3 cellular contexts compared by ENCODE assay signal in genomic region chr5:34618666-34619065, GRCh38.
TF ChIP-seq lines count a peak whose summit lies in the region.

No MANE protein-coding gene starts in this region.

TF ChIP-seq in WTC11, 78 proteins besides CTCF, POLR2A, EP300 and RAD21:
- no peak for TF ChIP-seq PREB (CRISPR knock-in tag; IDR thresholded peaks at IDR 0.05; ENCODE audit: borderline replicate concordance)
- no peak for TF ChIP-seq IRF1 (CRISPR knock-in tag; IDR thresholded peaks at IDR 0.05)
- TF ChIP-seq ATF1 (CRISPR knock-in tag; IDR thresholded peaks at IDR 0.05), result no peak
- no peak for TF ChIP-seq IRF2 (CRISPR knock-in tag; IDR thresholded peaks at IDR 0.05; ENCODE audit: borderline replicate concordance, low read depth)

TF ChIP-seq in endothelial cell of umbilical vein, 7 proteins besides CTCF, POLR2A, EP300 and RAD21:
- TF ChIP-seq JUN (IDR thresholded peaks at IDR 0.05; ENCODE audit: borderline replicate concordance, insufficient read depth, insufficient read length, low read depth) (no peak), FOS (IDR thresholded peaks at IDR 0.05; ENCODE audit: borderline replicate concordance, insufficient read depth, low read length) (no peak), MAX (IDR thresholded peaks at IDR 0.05; ENCODE audit: insufficient read depth, insufficient read length) (no peak), GATA2 (IDR thresholded peaks at IDR 0.05; ENCODE audit: insufficient read depth, insufficient read length, low read depth, low read length) (no peak), POLR2AphosphoS5 (IDR thresholded peaks at IDR 0.05; ENCODE audit: insufficient read depth, low read depth, low read length) (no peak), MYC (IDR thresholded peaks at IDR 0.05; ENCODE audit: low read depth, low read length) (no peak), EZH2 (IDR thresholded peaks at IDR 0.05; ENCODE audit: borderline replicate concordance, low read depth, low read length, severe bottlenecking) (no peak)

TF ChIP-seq in HEK293T, 16 proteins besides CTCF, POLR2A, EP300 and RAD21:
- TF ChIP-seq LEF1 (IDR thresholded peaks at IDR 0.05; ENCODE audit: borderline replicate concordance), result no peak
- no peak for TF ChIP-seq FOXA1 (IDR thresholded peaks at IDR 0.05)
- TF ChIP-seq FOXK2 (IDR thresholded peaks at IDR 0.05), result no peak
- TF ChIP-seq ELF4 (IDR thresholded peaks at IDR 0.05), result no peak
- TF ChIP-seq FOXM1 (IDR thresholded peaks at IDR 0.05; ENCODE audit: borderline replicate concordance), result no peak
- TF ChIP-seq TARDBP (IDR thresholded peaks at IDR 0.05), result no peak
- no peak for TF ChIP-seq ARNT (IDR thresholded peaks at IDR 0.05)
- no peak for TF ChIP-seq PKNOX1 (IDR thresholded peaks at IDR 0.05)
- TF ChIP-seq L3MBTL2 (conservative IDR thresholded peaks at IDR 0.05), result no peak
- TF ChIP-seq BHLHE40 (IDR thresholded peaks at IDR 0.05; ENCODE audit: borderline replicate concordance), result no peak
